8 cellular contexts compared by ENCODE assay signal in genomic region chr4:74364649-74365491, GRCh38. TPM values are rescaled to one million over a fixed set of nuclear protein-coding genes. Genes with fewer than 3 reads are reported as not detected.
A peak's percentile ranks its signal among the peaks of the same experiment; 100 is the strongest.
DNase-seq lines count a peak whose midpoint lies in the region; ATAC-seq and TF ChIP-seq lines count a peak whose summit lies in the region.

Gene EREG (plus strand): TSS chr4:74365145. CDS start chr4:74365309, 164 bp downstream.

- H3K4ac ChIP-seq in trophoblast cell (ENCODE audit: low read depth, low read length) = no peak within 1 kb of the TSS

- no peak within 1 kb of the TSS for H3K14ac ChIP-seq in trophoblast cell (ENCODE audit: low read length)

- no peak within 1 kb of the TSS for H4K12ac ChIP-seq in trophoblast cell (ENCODE audit: low read depth, low read length)

- no peak within 1 kb of the TSS for H2BK120ac ChIP-seq in trophoblast cell (ENCODE audit: insufficient read depth, low read length, poor library complexity)

- no peaks in the 10 kb centered on the region for H3K79me1 ChIP-seq in trophoblast cell (ENCODE audit: low read length)

- no peaks in the 10 kb centered on the region for H3K36me3 ChIP-seq in heart right ventricle
- H3K36me3 ChIP-seq in trophoblast cell (ENCODE audit: control insufficient read depth in 1 of 2, insufficient read depth in 2 of 2, low read length in 2 of 2) = no peaks in the 10 kb centered on the region

- no peaks in the 10 kb centered on the region for H3K9me3 Mint-ChIP-seq in activated T-cell treated with anti-CD3 and anti-CD28 coated beads, Interleukin-2, amount 50 U/mL, for 72 hours

- WGBS in heart right ventricle, 2 donors = 10 to 11% methylated on average over 40 of the region's 40 CpGs
- WGBS in trophoblast cell (ENCODE audit: extremely low coverage, insufficient coverage, insufficient read length) = no CpG with 5 or more reads among the region's 40 CpGs

- H2AFZ ChIP-seq in trophoblast cell (ENCODE audit: insufficient read depth, low read length, poor library complexity) = peak within 1 kb of the TSS; percentile 75

- H3K4me3 ChIP-seq in heart right ventricle = peak within 1 kb of the TSS in 9 of 10 donors; percentile 13 to 50 (median 33)
- peak within 1 kb of the TSS; percentile 26 for H3K4me3 ChIP-seq in trophoblast cell (ENCODE audit: low read depth, low read length)

- H3K27ac Mint-ChIP-seq in activated T-cell treated with anti-CD3 and anti-CD28 coated beads, Interleukin-2, amount 50 U/mL, for 72 hours = no peak within 1 kb of the TSS

- TF ChIP-seq CTCF in heart right ventricle (IDR thresholded peaks at IDR 0.05) = no peak

- peaks cover 48% of the 10 kb centered on the region for H3K27me3 Mint-ChIP-seq in activated T-cell treated with anti-CD3 and anti-CD28 coated beads, Interleukin-2, amount 50 U/mL, for 72 hours (ENCODE audit: low read depth)

- peak within 1 kb of the TSS in 1 of 10 donors; percentile 55 for H3K27ac ChIP-seq in heart right ventricle
- no peak within 1 kb of the TSS for H3K27ac ChIP-seq in trophoblast cell (ENCODE audit: low read depth, low read length)

- H3K36me3 Mint-ChIP-seq in activated T-cell treated with anti-CD3 and anti-CD28 coated beads, Interleukin-2, amount 50 U/mL, for 72 hours (ENCODE audit: insufficient read depth in 2 of 2) = no peaks in the 10 kb centered on the region

- H4K8ac ChIP-seq in trophoblast cell (ENCODE audit: low read depth, low read length) = no peak within 1 kb of the TSS

- H3K79me2 ChIP-seq in trophoblast cell (ENCODE audit: control insufficient read depth, insufficient read depth, low read length, poor library complexity) = no peaks in the 10 kb centered on the region

- peak within 1 kb of the TSS; percentile 78 to 88 for H3K4me3 Mint-ChIP-seq in activated T-cell treated with anti-CD3 and anti-CD28 coated beads, Interleukin-2, amount 50 U/mL, for 72 hours

- no peak within 1 kb of the TSS for H3K23ac ChIP-seq in trophoblast cell (ENCODE audit: low read length)

- no peak within 1 kb of the TSS for H2BK5ac ChIP-seq in trophoblast cell (ENCODE audit: low read depth, low read length, poor library complexity)

- peak within 1 kb of the TSS; percentile 56 for H3K4me2 ChIP-seq in trophoblast cell (ENCODE audit: low read length)

- peaks cover 13% of the 10 kb centered on the region for H3K4me1 Mint-ChIP-seq in activated T-cell treated with anti-CD3 and anti-CD28 coated beads, Interleukin-2, amount 50 U/mL, for 72 hours (ENCODE audit: low read depth)

- H4K91ac ChIP-seq in trophoblast cell (ENCODE audit: low read depth, low read length) = no peak within 1 kb of the TSS

- H3K9me3 ChIP-seq in heart right ventricle = no peaks in the 10 kb centered on the region
- H3K9me3 ChIP-seq in trophoblast cell (ENCODE audit: insufficient read depth, low read depth, low read length) = peaks cover 2% of the 10 kb centered on the region

- no peak within 1 kb of the TSS for H2BK12ac ChIP-seq in trophoblast cell (ENCODE audit: low read length)

- no peak within 1 kb of the TSS for H3K18ac ChIP-seq in trophoblast cell (ENCODE audit: low read length)

- intact Hi-C loops in heart right ventricle (cut with DNase I) = no loop called here

- peak; percentile 83 for ATAC-seq in GM18868 (IDR thresholded peaks at IDR 0.05; ENCODE audit: unreplicated experiment)
- ATAC-seq in HG03354 (IDR thresholded peaks at IDR 0.05; ENCODE audit: poor library complexity, severe bottlenecking, unreplicated experiment) = peak; percentile 56
- ATAC-seq in activated T-cell treated with anti-CD3 and anti-CD28 coated beads, Interleukin-2, amount 50 U/mL, for 72 hours (replicated peaks in 1 of 2) = peak; percentile 81 to 82
- ATAC-seq in heart right ventricle = peak; percentile 38 to 70 (median 49)
- ATAC-seq in GM18519 (IDR thresholded peaks at IDR 0.05; ENCODE audit: low FRiP score, unreplicated experiment) = no peak

- H3K4me1 ChIP-seq in heart right ventricle = peaks cover 0 to 16% (median 7%) of the 10 kb centered on the region in 9 donors
- peaks cover 6 to 7% of the 10 kb centered on the region in 2 experiments for H3K4me1 ChIP-seq in trophoblast cell (ENCODE audit: control insufficient read depth in 1 of 2, insufficient read depth in 2 of 2, low read length in 2 of 2)

- H3K9ac ChIP-seq in trophoblast cell (ENCODE audit: low read length) = no peak within 1 kb of the TSS

- H3K27me3 ChIP-seq in heart right ventricle (peaks cover 5 to 63% (median 38%) of the 10 kb centered on the region in 7 donors), trophoblast cell (ENCODE audit: insufficient read depth, low read length) (peaks cover 12% of the 10 kb centered on the region)

- H2AK5ac ChIP-seq in trophoblast cell (ENCODE audit: low read length) = no peak within 1 kb of the TSS

- DNase-seq in 8988T = peak; percentile 9
- DNase-seq in activated T-cell treated with anti-CD3 and anti-CD28 coated beads, Interleukin-2, amount 50 U/mL, for 72 hours = peak; percentile 28 to 33
- peak; percentile 6 to 15 for DNase-seq in heart right ventricle
- peak; percentile 24 to 38 for DNase-seq in trophoblast cell
- no peak for DNase-seq in cortex of kidney (lab: John Stamatoyannopoulos, UW)

RNA-seq across cellular contexts. Expression of gene EREG, which starts in this region (rescaled TPM):
- total RNA-seq in activated T-cell treated with anti-CD3 and anti-CD28 coated beads, Interleukin-2, amount 50 U/mL, for 72 hours = under 1 TPM in 1 of 2 donors, not detected in 1; 0.07 TPM
- 1 to 10 TPM in 1 of 10 donors, under 1 TPM in 7, not detected in 2; 0.06 to 4.0 (median 0.21) TPM for total RNA-seq in heart right ventricle
- under 1 TPM; 0.07 to 0.20 TPM for polyA plus RNA-seq in heart right ventricle
- 0.07 and 0.10 TPM in 2 replicates for polyA plus RNA-seq in trophoblast cell (2013)

Comparison
In these comparisons a context has a peak if more than half of its experiments do, and no peak if none do; other contexts are left out.
1. Peak in DNase-seq and ATAC-seq in activated T-cell treated with anti-CD3 and anti-CD28 coated beads, Interleukin-2, amount 50 U/mL, for 72 hours; RNA of the gene not detected or under 1 TPM.